13 cellular contexts compared by ENCODE assay signal in the genomic region with DNA sequence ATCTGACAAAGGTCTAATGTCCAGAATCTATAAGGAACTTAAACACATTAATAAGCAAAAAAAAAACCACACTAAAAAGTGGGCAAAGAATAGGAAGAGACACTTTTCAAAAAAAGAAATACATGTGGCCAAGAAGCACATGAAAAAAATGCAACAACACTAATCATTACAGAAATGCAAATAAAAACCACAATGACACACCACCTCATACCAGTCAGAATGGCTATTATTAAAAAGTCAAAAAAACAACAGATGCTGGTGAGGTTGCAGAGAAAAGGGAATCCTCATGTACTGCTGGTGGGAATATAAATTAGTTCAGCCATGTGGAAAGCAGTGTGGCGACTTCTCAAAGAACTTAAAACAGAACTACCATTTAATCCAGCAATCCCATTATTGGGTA.
DNase-seq lines count a peak whose midpoint lies in the region; ATAC-seq and TF ChIP-seq lines count a peak whose summit lies in the region.
"Had no signal": no experiment of that assay in that cellular context is flagged by ENCODE, and none has a peak within 500 bp of the region (broad histone marks: within the 10 kb centered on the region; RNA-seq: fewer than 3 reads in every experiment).

No MANE protein-coding gene starts in this region.

- ATAC-seq in GM18861 (IDR thresholded peaks at IDR 0.05; ENCODE audit: unreplicated experiment): peak; percentile 63
- ATAC-seq in GM21717 (IDR thresholded peaks at IDR 0.05; ENCODE audit: unreplicated experiment): peak; percentile 44
- peak; percentile 63 for ATAC-seq in HG03432 (IDR thresholded peaks at IDR 0.05; ENCODE audit: unreplicated experiment)

- TF ChIP-seq CTCF in fibroblast of mammary gland (conservative IDR thresholded peaks at IDR 0.05; ENCODE audit: control insufficient read depth, insufficient read depth, low read depth, low read length): no peak

- no peak overlapping the region for H3K4me3 ChIP-seq in fibroblast of mammary gland (ENCODE audit: control insufficient read depth, low read depth, low read length)
- H3K4me3 ChIP-seq: right atrium auricular region had no signal

- peak; percentile 57 for DNase-seq in fibroblast of mammary gland (ENCODE audit: low read depth)
- no peak for DNase-seq in NCI-H2107 treated with DMSO at 0.1 percent for 48 hours (lab: John Stamatoyannopoulos, UW; ENCODE audit: unreplicated experiment)
- DNase-seq in NCI-H2227 (lab: John Stamatoyannopoulos, UW; ENCODE audit: unreplicated experiment): no peak
- no peak for DNase-seq in ureter (ENCODE audit: low spot score)
- DNase-seq: activated CD8-positive, alpha-beta memory T cell treated with anti-CD3 and anti-CD28 coated beads for 24 hours; CD4-positive, alpha-beta memory T cell; foreskin melanocyte; OCI-M1; substantia nigra had no signal
